ENCODE assay signal across 8 cellular contexts in the genomic region with DNA sequence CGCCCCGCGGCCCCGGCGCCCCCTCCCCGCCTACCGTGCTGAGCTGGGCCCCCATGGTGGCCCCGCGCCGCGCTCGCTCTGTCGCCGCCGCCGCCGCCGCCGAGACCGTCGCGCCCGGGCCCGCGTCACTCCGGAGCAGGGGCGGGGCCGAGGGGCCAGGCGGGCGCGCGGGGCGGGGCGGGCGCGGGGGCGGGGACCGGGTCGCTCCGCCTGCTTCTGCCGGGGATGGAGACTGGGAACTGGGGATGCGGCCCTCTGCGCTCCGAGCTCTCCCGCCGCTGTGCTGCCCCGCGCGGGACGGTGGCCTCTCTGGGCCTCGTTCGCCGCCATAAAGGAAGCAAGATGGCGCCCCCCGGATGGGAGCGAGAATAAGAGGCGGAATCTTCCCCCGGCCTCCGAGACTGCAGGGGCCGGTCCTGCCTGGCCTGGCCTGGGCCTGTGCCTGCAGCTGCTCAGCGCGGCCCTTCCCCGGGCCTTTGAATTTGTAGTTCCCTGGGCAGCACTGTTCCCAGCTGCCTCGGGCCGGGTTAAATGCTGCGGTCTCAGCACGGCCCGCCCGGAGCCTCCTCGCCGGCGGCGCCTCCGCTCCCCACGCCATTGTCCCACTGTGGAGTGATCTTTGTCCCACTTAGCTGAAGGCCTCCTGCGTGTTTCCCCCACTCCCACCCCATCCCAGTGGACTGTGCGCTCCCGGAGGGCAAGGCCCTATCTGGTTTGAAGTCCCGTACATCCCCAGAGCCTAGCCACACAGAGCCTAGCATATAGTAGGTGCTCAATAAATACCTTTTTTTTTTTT. TPM values are rescaled to one million over a fixed set of nuclear protein-coding genes. Genes with fewer than 3 reads are reported as not detected.
DNase-seq lines count a peak whose midpoint lies in the region; ATAC-seq, FAIRE-seq and TF ChIP-seq lines count a peak whose summit lies in the region.

TSS of gene CYB5R3 (minus strand) at position 132 of the 796 bp plus-strand sequence. CDS start at position 55, 77 bp downstream.

- ATAC-seq in HG03066 (IDR thresholded peaks at IDR 0.05; ENCODE audit: low read depth, unreplicated experiment): peak; percentile 57
- ATAC-seq in left colon: peak; percentile 55

- DNase-seq in GM18507 (ENCODE audit: extremely low spot score, insufficient read length, low read depth) (peak; percentile 77), NCI-H460 (ENCODE audit: extremely low read depth, low read depth) (peak; percentile 52), colonic mucosa (peak; percentile 84), left colon (peak; percentile 85 to 86)
- peak; percentile 87 for DNase-seq in activated CD4-positive, alpha-beta T cell treated with anti-CD3 and anti-CD28 coated beads for 48 hours
- DNase-seq in stimulated activated CD4-positive, alpha-beta T cell treated with anti-CD3 and anti-CD28 coated beads, Interleukin-1b, Interleukin-23, amount 100 ng/mL, for 4 hours (ENCODE audit: low read depth in 2 of 2): peak; percentile 68 to 82

- H3K9ac ChIP-seq in colonic mucosa (ENCODE audit: low read depth in 2 of 2, low read length in 2 of 2): peak within 1 kb of the TSS; percentile 99

- H3K27ac ChIP-seq in 22Rv1 (peak within 1 kb of the TSS; percentile 69), colonic mucosa (peak within 1 kb of the TSS; percentile 93)

- H3K9me3 ChIP-seq in colonic mucosa: no peaks in the 10 kb centered on the region

- no peaks in the 10 kb centered on the region for H3K36me3 ChIP-seq in colonic mucosa

- H3K4me1 ChIP-seq in colonic mucosa: peaks cover 34% of the 10 kb centered on the region

- intact Hi-C loops in colonic mucosa (cut with DNase I) (no loop called here), left colon (cut with DNase I, micrococcal nuclease) (no loop called here)

- TF ChIP-seq CTCF in 22Rv1 (IDR thresholded peaks at IDR 0.05) (no peak), colonic mucosa (IDR thresholded peaks at IDR 0.05) (no peak)

- no peaks in the 10 kb centered on the region for H3K27me3 ChIP-seq in colonic mucosa

- no peak for FAIRE-seq in GM18507 (lab: Jason Lieb, UNC)

- peak within 1 kb of the TSS; percentile 93 for H3K4me3 ChIP-seq in colonic mucosa

RNA-seq across cellular contexts. Expression of gene CYB5R3, which starts in this region (rescaled TPM):
- total RNA-seq in NCI-H460 (2014; rRNA removed; shearing (Covaris generic)): 29.5 and 31.8 TPM in 2 replicates
- 18.9 and 33.2 TPM in 2 replicates for polyA plus RNA-seq in NCI-H460 (2014; cell fraction: nucleus; rRNA removed)
- 100 to 1,000 TPM; 105 to 133 TPM for total RNA-seq in colonic mucosa
- total RNA-seq in left colon: 100 to 1,000 TPM; 157 to 192 TPM

Comparison
In these comparisons a context has a peak if more than half of its experiments do, and no peak if none do; other contexts are left out.
1. Peak in every context shown above with its lines: DNase-seq, ATAC-seq, H3K4me3 ChIP-seq and H3K27ac ChIP-seq.